Comparison of ENCODE assay signal across 11 cellular contexts in the genomic region with DNA sequence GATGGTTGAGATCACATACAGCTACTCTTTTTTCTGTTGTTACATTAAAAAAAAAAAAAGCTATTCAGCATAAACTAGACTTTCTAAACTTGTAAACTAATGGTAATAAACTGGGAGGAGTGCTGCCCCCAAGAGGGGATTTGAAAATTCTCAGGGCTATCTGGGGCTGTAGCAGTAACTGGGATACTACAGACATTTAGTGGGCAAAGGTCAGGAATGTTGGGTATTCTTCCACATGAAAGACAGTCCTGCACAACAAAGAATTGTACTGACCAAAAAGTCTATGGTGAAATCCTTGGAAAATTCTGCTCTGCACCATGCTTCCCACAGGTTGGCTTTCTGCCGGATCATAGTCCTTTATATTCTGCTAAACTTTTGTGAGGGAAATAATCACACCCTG.
DNase-seq lines count a peak whose midpoint lies in the region; ATAC-seq and TF ChIP-seq lines count a peak whose summit lies in the region.
"Had no signal": no experiment of that assay in that cellular context is flagged by ENCODE, and none has a peak within 500 bp of the region (broad histone marks: within the 10 kb centered on the region; RNA-seq: fewer than 3 reads in every experiment).

No MANE protein-coding gene starts in this region.

- H3K27ac ChIP-seq in SK-N-MC (peak overlapping the region; percentile 89), osteoblast (ENCODE audit: low read depth, low read length) (no peak overlapping the region)
- H3K27ac ChIP-seq: suprapubic skin had no signal

- H2AFZ ChIP-seq in osteoblast (ENCODE audit: low read length), result no peak overlapping the region

- no peak overlapping the region for H3K4me2 ChIP-seq in osteoblast (ENCODE audit: insufficient read depth, low read length)

- TF ChIP-seq CTCF in HFF-Myc (IDR thresholded peaks at IDR 0.05; ENCODE audit: low read depth, low read length, missing control alignments) (peak; percentile 17), osteoblast (IDR thresholded peaks at IDR 0.05; ENCODE audit: extremely low read depth, low read depth, low read length) (peak; percentile 36)

- ATAC-seq in GM21360 (IDR thresholded peaks at IDR 0.05; ENCODE audit: unreplicated experiment) (no peak), HG03097 (IDR thresholded peaks at IDR 0.05; ENCODE audit: low FRiP score, unreplicated experiment) (no peak)
- ATAC-seq: activated naive CD8-positive, alpha-beta T cell treated with anti-CD3 and anti-CD28 coated beads, Interleukin-2, amount 50 U/mL, for 24 hours had no signal

- H3K79me2 ChIP-seq in osteoblast (ENCODE audit: insufficient read depth, low read length), result no peaks in the 10 kb centered on the region

- no peaks in the 10 kb centered on the region for H3K36me3 ChIP-seq in SK-N-MC (ENCODE audit: insufficient read depth, low read length)
- H3K36me3 ChIP-seq in osteoblast (ENCODE audit: insufficient read depth, low read length), result no peaks in the 10 kb centered on the region
- H3K36me3 ChIP-seq: suprapubic skin had no signal

- no peaks in the 10 kb centered on the region for H3K9me3 ChIP-seq in SK-N-MC (ENCODE audit: low read depth, low read length)
- H3K9me3 ChIP-seq in osteoblast (ENCODE audit: low read depth, low read length), result no peaks in the 10 kb centered on the region

- DNase-seq in HFF-Myc (ENCODE audit: extremely low read depth, low read depth) (no peak), SK-N-MC (ENCODE audit: low read depth, low spot score) (no peak), foreskin melanocyte (peak; percentile 53), osteoblast (ENCODE audit: insufficient read length, low spot score, missing footprints) (no peak), NCI-H1417 (lab: John Stamatoyannopoulos, UW) (no peak), SKM-1 (lab: John Stamatoyannopoulos, UW; ENCODE audit: unreplicated experiment) (no peak)
- DNase-seq: activated naive CD8-positive, alpha-beta T cell treated with anti-CD3 and anti-CD28 coated beads, Interleukin-2, amount 50 U/mL, for 24 hours; NCI-H1092 treated with DMSO at 0.1 percent for 48 hours had no signal

- no peaks in the 10 kb centered on the region for H4K20me1 ChIP-seq in osteoblast (ENCODE audit: insufficient read depth, low read length)

- no peak overlapping the region for H3K9ac ChIP-seq in SK-N-MC (ENCODE audit: insufficient read length)

- H3K4me3 ChIP-seq in HFF-Myc (replicated peaks; ENCODE audit: low read depth, low read length) (no peak overlapping the region), SK-N-MC (peak overlapping the region; percentile 19), osteoblast (ENCODE audit: insufficient read depth, low read length) (no peak overlapping the region)
- H3K4me3 ChIP-seq: suprapubic skin had no signal

- no peaks in the 10 kb centered on the region for H3K4me1 ChIP-seq in osteoblast (ENCODE audit: insufficient read depth, low read length)
- H3K4me1 ChIP-seq: suprapubic skin had no signal

- no peaks in the 10 kb centered on the region for H3K27me3 ChIP-seq in osteoblast (ENCODE audit: insufficient read depth, low read length)
- H3K27me3 ChIP-seq: suprapubic skin had no signal
